30 cellular contexts compared by ENCODE assay signal in genomic region chr18:6373187-6373586, GRCh38. TPM values are rescaled to one million over a fixed set of nuclear protein-coding genes. Genes with fewer than 3 reads are reported as not detected.
"Had no signal": no experiment of that assay in that cellular context is flagged by ENCODE, and none has a peak within 500 bp of the region (broad histone marks: within the 10 kb centered on the region; RNA-seq: fewer than 3 reads in every experiment).

No MANE protein-coding gene starts in this region.

- H3K36me3 Mint-ChIP-seq: activated naive CD8-positive, alpha-beta T cell had no signal

- H3K27me3 ChIP-seq: brain microvascular endothelial cell, colonic mucosa had no signal

- H3K27ac Mint-ChIP-seq: activated B cell treated with CpG ODN at 0.5 μM for 24 hours; activated CD8-positive, alpha-beta T cell treated with anti-CD3 and anti-CD28 coated beads for 36 hours; activated naive CD8-positive, alpha-beta T cell; activated T-helper 17 cell treated with anti-CD3 and anti-CD28 coated beads, Interleukin-2, amount 50 U/mL, for 72 hours; endodermal cell; T-helper 17 cell; T-helper 2 cell treated with Interferon-gamma antibody and Interleukin-4, amounts not matched to agents 5 μg/mL and 100 μg/mL, for 36 hours had no signal

- FAIRE-seq: astrocyte, bronchial epithelial cell, frontal cortex had no signal

- H3K27me3 Mint-ChIP-seq: activated B cell treated with CpG ODN at 0.5 μM for 24 hours; activated CD8-positive, alpha-beta T cell treated with anti-CD3 and anti-CD28 coated beads for 36 hours; activated naive CD8-positive, alpha-beta T cell; activated T-helper 17 cell treated with anti-CD3 and anti-CD28 coated beads, Interleukin-2, amount 50 U/mL, for 72 hours; central memory CD8-positive, alpha-beta T cell; T-helper 17 cell had no signal

- H3K4me1 Mint-ChIP-seq: activated T-helper 17 cell treated with anti-CD3 and anti-CD28 coated beads, Interleukin-2, amount 50 U/mL, for 72 hours; central memory CD8-positive, alpha-beta T cell; T-helper 17 cell had no signal

- DNase-seq: activated B cell treated with CpG ODN at 0.5 μM for 24 hours; activated CD4-positive, alpha-beta T cell treated with anti-CD3 and anti-CD28 coated beads for 48 hours; activated CD4-positive, alpha-beta T cell treated with anti-CD3 and anti-CD28 coated beads, Interleukin-2, amount 50 U/mL, for 1 hour; activated CD4-positive, alpha-beta T cell treated with anti-CD3 and anti-CD28 coated beads, Interleukin-2, amount 50 U/mL, for 48 hours; activated CD8-positive, alpha-beta memory T cell treated with anti-CD3 and anti-CD28 coated beads for 24 hours; activated CD8-positive, alpha-beta T cell treated with anti-CD3 and anti-CD28 coated beads for 36 hours; activated effector memory CD4-positive, alpha-beta T cell treated with Interleukin-2 at 50 U/mL for 16 hours; activated gamma-delta T cell treated with Interleukin-2 at 50 U/mL for 16 hours; activated naive CD4-positive, alpha-beta T cell treated with anti-CD3 and anti-CD28 coated beads, Interleukin-2, amount 50 U/mL, for 16 hours; activated naive CD4-positive, alpha-beta T cell treated with Interleukin-2 at 50 U/mL for 16 hours; activated T-cell treated with anti-CD3 and anti-CD28 coated beads, Interleukin-2, amount 50 U/mL, for 4 hours; amniotic stem cell; brain microvascular endothelial cell; colonic mucosa; effector CD8-positive, alpha-beta T cell; endodermal cell; foreskin fibroblast; head of caudate nucleus; T-helper 17 cell; T1000; WERI-Rb-1 had no signal

- H3K36me3 ChIP-seq: brain microvascular endothelial cell, colonic mucosa, WERI-Rb-1 had no signal

- H3K4me3 Mint-ChIP-seq: activated B cell treated with CpG ODN at 0.5 μM for 24 hours; activated CD8-positive, alpha-beta T cell treated with anti-CD3 and anti-CD28 coated beads for 36 hours; activated naive CD8-positive, alpha-beta T cell; activated T-cell treated with anti-CD3 and anti-CD28 coated beads, Interleukin-2, amount 50 U/mL, for 4 hours; activated T-helper 17 cell treated with anti-CD3 and anti-CD28 coated beads, Interleukin-2, amount 50 U/mL, for 72 hours; central memory CD8-positive, alpha-beta T cell; endodermal cell; T-helper 17 cell; T-helper 2 cell treated with Interferon-gamma antibody and Interleukin-4, amounts not matched to agents 5 μg/mL and 100 μg/mL, for 36 hours had no signal

- H3K27ac ChIP-seq: brain microvascular endothelial cell, colonic mucosa, WERI-Rb-1 had no signal

- H3K9me3 ChIP-seq: colonic mucosa had no signal

- H3K4me3 ChIP-seq: colonic mucosa had no signal

- ATAC-seq: activated CD4-positive, CD25-positive, alpha-beta regulatory T cell treated with anti-CD3 and anti-CD28 coated beads, Interleukin-2, amount 50 U/mL, for 24 hours; activated CD8-positive, alpha-beta T cell treated with anti-CD3 and anti-CD28 coated beads for 36 hours; activated T-cell treated with anti-CD3 and anti-CD28 coated beads, Interleukin-2, amount 50 U/mL, for 4 hours; activated T-helper 17 cell treated with anti-CD3 and anti-CD28 coated beads, Interleukin-2, amount 50 U/mL, for 72 hours; esophagus mucosa; T-helper 17 cell had no signal

RNA-seq across cellular contexts. Expression of gene L3MBTL4, which starts 41.5 kb away (rescaled TPM):
- total RNA-seq: activated CD8-positive, alpha-beta T cell treated with anti-CD3 and anti-CD28 coated beads for 36 hours had no signal
